ENCODE assay signal across 15 cellular contexts in genomic region chrX:85995641-85996040, GRCh38. TPM values are rescaled to one million over a fixed set of nuclear protein-coding genes. Genes with fewer than 3 reads are reported as not detected.
DNase-seq lines count a peak whose midpoint lies in the region; ATAC-seq, FAIRE-seq and TF ChIP-seq lines count a peak whose summit lies in the region.
"Had no signal": no experiment of that assay in that cellular context is flagged by ENCODE, and none has a peak within 500 bp of the region (broad histone marks: within the 10 kb centered on the region; RNA-seq: fewer than 3 reads in every experiment).

No MANE protein-coding gene starts in this region.

- peaks cover 0 to 19% of the 10 kb centered on the region in 2 experiments; a peak in 3 of 5 replicates for H3K9me3 Mint-ChIP-seq in H9
- peaks cover under 1% of the 10 kb centered on the region; the same call in 1 of the 2 replicates for H3K9me3 Mint-ChIP-seq in WTC11
- H3K9me3 Mint-ChIP-seq: CD8-positive, alpha-beta T cell had no signal

- no peak overlapping the region for H3K23ac ChIP-seq in H9 (ENCODE audit: insufficient read length, low read depth, low read length)

- no peak overlapping the region for H3K9ac ChIP-seq in H9 (ENCODE audit: extremely low read depth, insufficient read length, low read length)
- H3K9ac ChIP-seq: BLaER1 treated with 17β-estradiol and CSF1 and Interleukin-3, amounts not matched to agents 10 nM and 100 nM had no signal

- H2BK5ac ChIP-seq in H9 (ENCODE audit: insufficient read length, low read length): no peak overlapping the region

- H3K23me2 ChIP-seq in H9 (ENCODE audit: insufficient read length, low read depth, low read length, poor library complexity, severe bottlenecking): no peaks in the 10 kb centered on the region

- no peak overlapping the region for H3K56ac ChIP-seq in H9 (ENCODE audit: insufficient read length, low read depth, low read length)

- no peaks in the 10 kb centered on the region for H4K20me1 ChIP-seq in H9 (ENCODE audit: control insufficient read depth, insufficient read depth, insufficient read length)

- no peak overlapping the region for H4K91ac ChIP-seq in H9 (ENCODE audit: insufficient read length, low read depth, low read length)

- H3K27me3 ChIP-seq in H9 (ENCODE audit: insufficient read depth, low read length): no peaks in the 10 kb centered on the region
- no peaks in the 10 kb centered on the region for H3K27me3 ChIP-seq in vagina

- intact Hi-C loops in vagina (cut with DNase I): no loop called here

- WGBS in H9 (ENCODE audit: extremely low coverage, insufficient read length, low lambda C conversion rate): no CpG with 5 or more reads among the region's 1 CpG

- H2BK12ac ChIP-seq in H9 (ENCODE audit: insufficient read length, low read depth, low read length): no peak overlapping the region

- no peak overlapping the region for H3K4me2 ChIP-seq in H9 (ENCODE audit: insufficient read depth, insufficient read length, low read length)
- H3K4me2 ChIP-seq: BLaER1 treated with 17β-estradiol and CSF1 and Interleukin-3, amounts not matched to agents 10 nM and 100 nM had no signal

- peak overlapping the region; percentile 66 to 73 (median 70); a peak in 4 of 7 replicates for H3K27ac Mint-ChIP-seq in H9
- peak overlapping the region; percentile 86 for H3K27ac Mint-ChIP-seq in WTC11
- H3K27ac Mint-ChIP-seq: B cell; CD8-positive, alpha-beta T cell had no signal

- no peak overlapping the region for H3K18ac ChIP-seq in H9 (ENCODE audit: insufficient read length, low read depth, low read length)

- TF ChIP-seq CTCF in H9 (conservative IDR thresholded peaks at IDR 0.05) (no peak), WTC11 (IDR thresholded peaks at IDR 0.05) (no peak), vagina (IDR thresholded peaks at IDR 0.05) (no peak)

- H3K4ac ChIP-seq in H9 (ENCODE audit: low read depth, low read length): no peak overlapping the region

- no peak overlapping the region for H2BK20ac ChIP-seq in H9 (ENCODE audit: low read depth, low read length, poor library complexity, severe bottlenecking)

- CTCF ChIA-PET in WTC11 (lab: Charles Lee): no interaction called here

- peak; percentile 45 for FAIRE-seq in islet of Langerhans (lab: Jason Lieb, UNC)
- FAIRE-seq: GM12891 had no signal

- H2BK15ac ChIP-seq in H9 (ENCODE audit: low read depth, low read length): no peak overlapping the region

- H3K9me3 ChIP-seq in H9 (ENCODE audit: control insufficient read depth, low read depth, low read length): no peaks in the 10 kb centered on the region
- H3K9me3 ChIP-seq in vagina: no peaks in the 10 kb centered on the region

- H4K5ac ChIP-seq in H9 (ENCODE audit: insufficient read length, low read depth, low read length): no peak overlapping the region

- no peak overlapping the region for H3K14ac ChIP-seq in H9 (ENCODE audit: insufficient read depth, low read length)

- no peaks in the 10 kb centered on the region for H3K79me1 ChIP-seq in H9 (ENCODE audit: insufficient read depth, low read depth, low read length, poor library complexity, severe bottlenecking)

- H2AFZ ChIP-seq in H9 (ENCODE audit: low read length): no peak overlapping the region

- H2BK120ac ChIP-seq in H9 (ENCODE audit: low read depth, low read length, poor library complexity, severe bottlenecking): no peak overlapping the region

- no peak for ATAC-seq in WTC11
- ATAC-seq in HG03565 (IDR thresholded peaks at IDR 0.05; ENCODE audit: unreplicated experiment): no peak
- ATAC-seq: CD8-positive, alpha-beta T cell had no signal

- peaks cover 0 to 2% (median 0%) of the 10 kb centered on the region in 3 experiments; a peak in 1 of 7 replicates for H3K36me3 Mint-ChIP-seq in H9 (ENCODE audit: insufficient read depth in 1 of 3, low read depth in 3 of 3)
- H3K36me3 Mint-ChIP-seq in WTC11: no peaks in the 10 kb centered on the region

- H3K36me3 ChIP-seq in vagina: no peaks in the 10 kb centered on the region
- H3K36me3 ChIP-seq: BLaER1 treated with 17β-estradiol and CSF1 and Interleukin-3, amounts not matched to agents 10 nM and 100 nM had no signal

- H3K4me1 ChIP-seq in H9 (ENCODE audit: insufficient read depth, low read length) (no peaks in the 10 kb centered on the region; the same call in 1 of the 2 replicates), vagina (peaks cover 8% of the 10 kb centered on the region)

- TF ChIP-seq POLR2A in vagina (IDR thresholded peaks at IDR 0.05): no peak

- H3K4me3 Mint-ChIP-seq in H9 (peak overlapping the region in 1 of 2 experiments; percentile 48; a peak in 1 of 5 replicates), WTC11 (no peak overlapping the region; the same call in 1 of the 2 replicates)
- H3K4me3 Mint-ChIP-seq: B cell; CD8-positive, alpha-beta T cell had no signal

- H3K4me1 Mint-ChIP-seq in H9 (peaks cover 49 to 57% of the 10 kb centered on the region in 2 experiments), WTC11 (peaks cover 67% of the 10 kb centered on the region)

- no peaks in the 10 kb centered on the region; the same call in 1 of the 2 replicates for H3K79me2 ChIP-seq in H9 (ENCODE audit: insufficient read depth, low read length)

- POLR2A ChIA-PET in WTC11 (lab: Charles Lee): no interaction called here

- no peak overlapping the region for H3K4me3 ChIP-seq in vagina
- H3K4me3 ChIP-seq: BLaER1 treated with 17β-estradiol and CSF1 and Interleukin-3, amounts not matched to agents 10 nM and 100 nM had no signal

- H3K27ac ChIP-seq in H9 (ENCODE audit: insufficient read length, low read depth, low read length) (no peak overlapping the region), vagina (no peak overlapping the region)
- H3K27ac ChIP-seq: BLaER1 treated with 17β-estradiol and CSF1 and Interleukin-3, amounts not matched to agents 10 nM and 100 nM had no signal

- H4K8ac ChIP-seq in H9 (replicated peaks; ENCODE audit: insufficient read length, low read depth, low read length): no peak overlapping the region

- no peak overlapping the region for H3T11ph ChIP-seq in H9 (ENCODE audit: low read length)

- no peak overlapping the region for H2AK5ac ChIP-seq in H9 (ENCODE audit: insufficient read length, low read length)

- DNase-seq in H9: no peak
- no peak for DNase-seq in WTC11 (ENCODE audit: low spot score)
- DNase-seq in vagina (ENCODE audit: extremely low spot score in 2 of 2): no peak
- DNase-seq in DMS79 (lab: John Stamatoyannopoulos, UW): no peak
- DNase-seq: CD8-positive, alpha-beta T cell; COR-L47; DMS 273 treated with DMSO at 0.1 percent for 48 hours; DMS53; GOT3; H7 had no signal

- H3K27me3 Mint-ChIP-seq in H9 (ENCODE audit: low read depth) (no peaks in the 10 kb centered on the region), WTC11 (ENCODE audit: low read depth) (no peaks in the 10 kb centered on the region)
- H3K27me3 Mint-ChIP-seq: B cell had no signal

TF ChIP-seq in WTC11, 78 proteins besides CTCF, POLR2A, EP300 and RAD21:
- no peak for TF ChIP-seq JAZF1 (CRISPR knock-in tag; IDR thresholded peaks at IDR 0.05)
- no peak for TF ChIP-seq USF1 (CRISPR knock-in tag; IDR thresholded peaks at IDR 0.05)
TF ChIP-seq in WTC11: peak in this region for 0.

RNA-seq across cellular contexts. Expression of gene CHM, which starts 51.7 kb away (rescaled TPM):
- 23.9 and 28.4 TPM in 2 replicates for total RNA-seq in H9 (2021)
- total RNA-seq in WTC11 (2021): 13.0 to 18.1 TPM (median 16.9 TPM) in 3 replicates
- 12.0 TPM for total RNA-seq in vagina
